Comparison of ENCODE assay signal across 1 cellular context in genomic region chr9:122930933-122931850, GRCh38.
A peak's percentile ranks its signal among the peaks of the same experiment; 100 is the strongest.
TF ChIP-seq lines count a peak whose summit lies in the region.

A gene with protein sequence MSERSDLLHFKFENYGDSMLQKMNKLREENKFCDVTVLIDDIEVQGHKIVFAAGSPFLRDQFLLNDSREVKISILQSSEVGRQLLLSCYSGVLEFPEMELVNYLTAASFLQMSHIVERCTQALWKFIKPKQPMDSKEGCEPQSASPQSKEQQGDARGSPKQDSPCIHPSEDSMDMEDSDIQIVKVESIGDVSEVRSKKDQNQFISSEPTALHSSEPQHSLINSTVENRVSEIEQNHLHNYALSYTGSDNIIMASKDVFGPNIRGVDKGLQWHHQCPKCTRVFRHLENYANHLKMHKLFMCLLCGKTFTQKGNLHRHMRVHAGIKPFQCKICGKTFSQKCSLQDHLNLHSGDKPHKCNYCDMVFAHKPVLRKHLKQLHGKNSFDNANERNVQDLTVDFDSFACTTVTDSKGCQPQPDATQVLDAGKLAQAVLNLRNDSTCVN (minus strand): TSS chr9:122931512. CDS start chr9:122919934, 11,578 bp downstream.

TF ChIP-seq in K562, 482 proteins besides CTCF, POLR2A, EP300 and RAD21 (continued from another document and continues in another):
- TF ChIP-seq, protein P1, sequence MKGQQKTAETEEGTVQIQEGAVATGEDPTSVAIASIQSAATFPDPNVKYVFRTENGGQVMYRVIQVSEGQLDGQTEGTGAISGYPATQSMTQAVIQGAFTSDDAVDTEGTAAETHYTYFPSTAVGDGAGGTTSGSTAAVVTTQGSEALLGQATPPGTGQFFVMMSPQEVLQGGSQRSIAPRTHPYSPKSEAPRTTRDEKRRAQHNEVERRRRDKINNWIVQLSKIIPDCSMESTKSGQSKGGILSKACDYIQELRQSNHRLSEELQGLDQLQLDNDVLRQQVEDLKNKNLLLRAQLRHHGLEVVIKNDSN (CRISPR knock-in tag; IDR thresholded peaks at IDR 0.05), result peak; percentile 80
- TF ChIP-seq KDM5B (IDR thresholded peaks at IDR 0.05; ENCODE audit: insufficient replicate concordance, low read depth, low read length) (peak; percentile 56), RNF2 (IDR thresholded peaks at IDR 0.05) (peak; percentile 43; the same call in 1 of the 2 replicates), TEAD1 (CRISPR knock-in tag; IDR thresholded peaks at IDR 0.05) (peak in 1 of 2 experiments; percentile 22; a peak in 1 of 4 replicates), NRF1 (conservative IDR thresholded peaks at IDR 0.05 in 1 of 2, IDR thresholded peaks at IDR 0.05 in 1 of 2) (peak; percentile 40 to 47), SMAD1 (IDR thresholded peaks at IDR 0.05; ENCODE audit: low read depth, low read length, partially characterized antibody) (peak; percentile 22), LARP7 (IDR thresholded peaks at IDR 0.05) (0 out of 2 replicates have a peak, but pooled peaks have one; percentile 7), ZNF778 (CRISPR knock-in tag; IDR thresholded peaks at IDR 0.05) (no peak), XRCC4 (IDR thresholded peaks at IDR 0.05; ENCODE audit: extremely low read depth, insufficient read depth, insufficient read length) (no peak), ZNF184 (CRISPR knock-in tag; IDR thresholded peaks at IDR 0.05) (no peak), BRCA1 (IDR thresholded peaks at IDR 0.05) (no peak), BRCA1 (CRISPR knock-in tag; IDR thresholded peaks at IDR 0.05) (no peak), SIX5 (IDR thresholded peaks at IDR 0.05; ENCODE audit: borderline replicate concordance in 1 of 2, insufficient read depth in 1 of 2, low read depth in 1 of 2, low read length in 2 of 2) (peak in 1 of 2 experiments; percentile 17; a peak in 1 of 4 replicates), NFYB (IDR thresholded peaks at IDR 0.05; ENCODE audit: extremely low read depth, insufficient read length) (peak; percentile 80), POLR2B (IDR thresholded peaks at IDR 0.05; ENCODE audit: low read depth, partially characterized antibody) (peak; percentile 44), ATF6 (CRISPR knock-in tag; IDR thresholded peaks at IDR 0.05) (0 out of 2 replicates have a peak, but pooled peaks have one; percentile 27), SAP30 (IDR thresholded peaks at IDR 0.05; ENCODE audit: borderline replicate concordance, insufficient read depth, low read depth, low read length, poor library complexity, severe bottlenecking) (peak; percentile 33), RBM17 (IDR thresholded peaks at IDR 0.05; ENCODE audit: borderline replicate concordance, low read depth, low read length) (no peak), CBFA2T3 (IDR thresholded peaks at IDR 0.05) (no peak), FOXJ3 (CRISPR knock-in tag; IDR thresholded peaks at IDR 0.05) (no peak), MTA3 (IDR thresholded peaks at IDR 0.05; ENCODE audit: borderline replicate concordance) (peak; percentile 67; the same call in 1 of the 2 replicates), AFF1 (IDR thresholded peaks at IDR 0.05; ENCODE audit: low read depth in 1 of 2, partially characterized antibody in 2 of 2) (peak in 1 of 2 experiments; percentile 18), HNRNPLL (IDR thresholded peaks at IDR 0.05; ENCODE audit: low read depth, low read length, poor library complexity, severe bottlenecking) (peak; percentile 75), JUND (IDR thresholded peaks at IDR 0.05; ENCODE audit: borderline replicate concordance, low read depth, low read length) (peak; percentile 31), JUND (tag; IDR thresholded peaks at IDR 0.05; ENCODE audit: borderline replicate concordance, low read depth, low read length) (no peak), NR1H2 (CRISPR knock-in tag; IDR thresholded peaks at IDR 0.05) (0 out of 2 replicates have a peak, but pooled peaks have one; percentile 41), RBM22 (IDR thresholded peaks at IDR 0.05; ENCODE audit: low read depth, low read length, poor library complexity, severe bottlenecking) (no peak), ZBTB34 (CRISPR knock-in tag; IDR thresholded peaks at IDR 0.05) (no peak)
- TF ChIP-seq, protein P2, sequence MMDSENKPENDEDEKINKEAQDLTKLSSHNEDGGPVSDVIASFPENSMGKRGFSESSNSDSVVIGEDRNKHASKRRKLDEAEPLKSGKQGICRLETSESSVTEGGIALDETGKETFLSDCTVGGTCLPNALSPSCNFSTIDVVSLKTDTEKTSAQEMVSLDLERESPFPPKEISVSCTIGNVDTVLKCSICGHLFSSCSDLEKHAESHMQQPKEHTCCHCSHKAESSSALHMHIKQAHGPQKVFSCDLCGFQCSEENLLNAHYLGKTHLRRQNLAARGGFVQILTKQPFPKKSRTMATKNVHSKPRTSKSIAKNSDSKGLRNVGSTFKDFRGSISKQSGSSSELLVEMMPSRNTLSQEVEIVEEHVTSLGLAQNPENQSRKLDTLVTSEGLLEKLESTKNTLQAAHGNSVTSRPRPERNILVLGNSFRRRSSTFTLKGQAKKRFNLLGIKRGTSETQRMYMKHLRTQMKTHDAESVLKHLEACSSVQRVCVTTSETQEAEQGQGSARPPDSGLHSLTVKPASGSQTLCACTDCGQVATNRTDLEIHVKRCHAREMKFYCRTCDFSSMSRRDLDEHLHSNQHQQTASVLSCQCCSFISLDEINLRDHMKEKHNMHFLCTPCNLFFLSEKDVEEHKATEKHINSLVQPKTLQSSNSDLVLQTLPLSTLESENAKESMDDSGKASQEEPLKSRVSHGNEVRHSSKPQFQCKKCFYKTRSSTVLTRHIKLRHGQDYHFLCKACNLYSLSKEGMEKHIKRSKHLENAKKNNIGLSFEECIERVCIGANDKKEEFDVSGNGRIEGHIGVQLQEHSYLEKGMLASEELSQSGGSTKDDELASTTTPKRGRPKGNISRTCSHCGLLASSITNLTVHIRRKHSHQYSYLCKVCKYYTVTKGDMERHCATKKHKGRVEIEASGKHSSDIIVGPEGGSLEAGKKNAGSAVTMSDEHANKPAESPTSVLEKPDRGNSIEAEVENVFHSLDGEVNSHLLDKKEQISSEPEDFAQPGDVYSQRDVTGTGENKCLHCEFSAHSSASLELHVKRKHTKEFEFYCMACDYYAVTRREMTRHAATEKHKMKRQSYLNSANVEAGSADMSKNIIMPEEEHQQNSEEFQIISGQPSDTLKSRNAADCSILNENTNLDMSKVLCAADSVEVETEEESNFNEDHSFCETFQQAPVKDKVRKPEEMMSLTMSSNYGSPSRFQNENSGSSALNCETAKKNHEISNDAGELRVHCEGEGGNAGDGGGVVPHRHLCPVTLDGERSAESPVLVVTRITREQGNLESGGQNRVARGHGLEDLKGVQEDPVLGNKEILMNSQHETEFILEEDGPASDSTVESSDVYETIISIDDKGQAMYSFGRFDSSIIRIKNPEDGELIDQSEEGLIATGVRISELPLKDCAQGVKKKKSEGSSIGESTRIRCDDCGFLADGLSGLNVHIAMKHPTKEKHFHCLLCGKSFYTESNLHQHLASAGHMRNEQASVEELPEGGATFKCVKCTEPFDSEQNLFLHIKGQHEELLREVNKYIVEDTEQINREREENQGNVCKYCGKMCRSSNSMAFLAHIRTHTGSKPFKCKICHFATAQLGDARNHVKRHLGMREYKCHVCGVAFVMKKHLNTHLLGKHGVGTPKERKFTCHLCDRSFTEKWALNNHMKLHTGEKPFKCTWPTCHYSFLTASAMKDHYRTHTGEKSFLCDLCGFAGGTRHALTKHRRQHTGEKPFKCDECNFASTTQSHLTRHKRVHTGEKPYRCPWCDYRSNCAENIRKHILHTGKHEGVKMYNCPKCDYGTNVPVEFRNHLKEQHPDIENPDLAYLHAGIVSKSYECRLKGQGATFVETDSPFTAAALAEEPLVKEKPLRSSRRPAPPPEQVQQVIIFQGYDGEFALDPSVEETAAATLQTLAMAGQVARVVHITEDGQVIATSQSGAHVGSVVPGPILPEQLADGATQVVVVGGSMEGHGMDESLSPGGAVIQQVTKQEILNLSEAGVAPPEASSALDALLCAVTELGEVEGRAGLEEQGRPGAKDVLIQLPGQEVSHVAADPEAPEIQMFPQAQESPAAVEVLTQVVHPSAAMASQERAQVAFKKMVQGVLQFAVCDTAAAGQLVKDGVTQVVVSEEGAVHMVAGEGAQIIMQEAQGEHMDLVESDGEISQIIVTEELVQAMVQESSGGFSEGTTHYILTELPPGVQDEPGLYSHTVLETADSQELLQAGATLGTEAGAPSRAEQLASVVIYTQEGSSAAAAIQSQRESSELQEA (IDR thresholded peaks at IDR 0.05; ENCODE audit: low read depth), result peak; percentile 63; the same call in 1 of the 2 replicates
- TF ChIP-seq, protein P3, sequence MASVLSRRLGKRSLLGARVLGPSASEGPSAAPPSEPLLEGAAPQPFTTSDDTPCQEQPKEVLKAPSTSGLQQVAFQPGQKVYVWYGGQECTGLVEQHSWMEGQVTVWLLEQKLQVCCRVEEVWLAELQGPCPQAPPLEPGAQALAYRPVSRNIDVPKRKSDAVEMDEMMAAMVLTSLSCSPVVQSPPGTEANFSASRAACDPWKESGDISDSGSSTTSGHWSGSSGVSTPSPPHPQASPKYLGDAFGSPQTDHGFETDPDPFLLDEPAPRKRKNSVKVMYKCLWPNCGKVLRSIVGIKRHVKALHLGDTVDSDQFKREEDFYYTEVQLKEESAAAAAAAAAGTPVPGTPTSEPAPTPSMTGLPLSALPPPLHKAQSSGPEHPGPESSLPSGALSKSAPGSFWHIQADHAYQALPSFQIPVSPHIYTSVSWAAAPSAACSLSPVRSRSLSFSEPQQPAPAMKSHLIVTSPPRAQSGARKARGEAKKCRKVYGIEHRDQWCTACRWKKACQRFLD (CRISPR knock-in tag; IDR thresholded peaks at IDR 0.05), result no peak
- TF ChIP-seq, protein P4, sequence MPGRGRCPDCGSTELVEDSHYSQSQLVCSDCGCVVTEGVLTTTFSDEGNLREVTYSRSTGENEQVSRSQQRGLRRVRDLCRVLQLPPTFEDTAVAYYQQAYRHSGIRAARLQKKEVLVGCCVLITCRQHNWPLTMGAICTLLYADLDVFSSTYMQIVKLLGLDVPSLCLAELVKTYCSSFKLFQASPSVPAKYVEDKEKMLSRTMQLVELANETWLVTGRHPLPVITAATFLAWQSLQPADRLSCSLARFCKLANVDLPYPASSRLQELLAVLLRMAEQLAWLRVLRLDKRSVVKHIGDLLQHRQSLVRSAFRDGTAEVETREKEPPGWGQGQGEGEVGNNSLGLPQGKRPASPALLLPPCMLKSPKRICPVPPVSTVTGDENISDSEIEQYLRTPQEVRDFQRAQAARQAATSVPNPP (IDR thresholded peaks at IDR 0.05; ENCODE audit: borderline replicate concordance, insufficient read depth, insufficient read length), result no peak
